10 cellular contexts compared by ENCODE assay signal in the genomic region with DNA sequence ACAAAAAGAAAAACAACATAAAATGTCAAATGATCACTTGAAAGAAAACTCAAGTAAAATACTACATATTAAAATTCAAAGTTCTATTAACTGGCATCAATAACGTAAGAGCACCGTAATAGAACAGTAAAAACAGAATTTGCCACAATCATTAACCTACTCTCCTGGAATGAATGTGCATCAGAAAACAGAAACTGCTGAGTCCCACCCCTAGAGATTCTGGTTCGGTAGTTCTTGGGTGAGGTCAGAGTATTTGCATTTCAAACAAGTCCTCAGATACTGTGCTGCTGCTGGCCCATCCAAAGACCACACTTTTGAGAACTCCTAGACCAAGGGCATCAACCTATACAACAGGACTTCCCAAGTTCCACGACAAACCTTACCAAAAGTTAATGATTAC. TPM values are rescaled to one million over a fixed set of nuclear protein-coding genes. Genes with fewer than 3 reads are reported as not detected.
DNase-seq lines count a peak whose midpoint lies in the region; ATAC-seq and TF ChIP-seq lines count a peak whose summit lies in the region.
"Had no signal": no experiment of that assay in that cellular context is flagged by ENCODE, and none has a peak within 500 bp of the region (broad histone marks: within the 10 kb centered on the region; RNA-seq: fewer than 3 reads in every experiment).

No MANE protein-coding gene starts in this region.

- POLR2A ChIA-PET in WTC11 (lab: Charles Lee), result no interaction called here

- peak; percentile 49 for DNase-seq in activated CD4-positive, alpha-beta T cell treated with anti-CD3 and anti-CD28 coated beads, Interleukin-2, amount 10 ng/mL, durations not matched to agents 24 days and 14 days
- DNase-seq in activated CD4-positive, alpha-beta T cell treated with anti-CD3 and anti-CD28 coated beads, Interleukin-2, amount 50 U/mL, for 4 hours, result no peak
- DNase-seq in memory B cell (ENCODE audit: low spot score in 2 of 2) (no peak), testis (no peak), GDM1 (lab: John Stamatoyannopoulos, UW) (no peak), WTC11 (ENCODE audit: low spot score) (no peak)
- DNase-seq: activated CD4-positive, CD25-positive, alpha-beta regulatory T cell treated with anti-CD3 and anti-CD28 coated beads, Interleukin-2, amount 50 U/mL, for 72 hours; NCI-H2029 had no signal

- H3K9me3 ChIP-seq in testis, result no peaks in the 10 kb centered on the region

- no peaks in the 10 kb centered on the region for H3K4me1 ChIP-seq in testis

- no peak overlapping the region for H3K4me3 ChIP-seq in testis

- H3K36me3 Mint-ChIP-seq in activated CD4-positive, alpha-beta T cell treated with anti-CD3 and anti-CD28 coated beads, Interleukin-2, amount 10 ng/mL, durations not matched to agents 24 days and 14 days (ENCODE audit: low read depth), result peaks cover 66% of the 10 kb centered on the region
- peaks cover 22% of the 10 kb centered on the region for H3K36me3 Mint-ChIP-seq in memory B cell
- peaks cover 66% of the 10 kb centered on the region for H3K36me3 Mint-ChIP-seq in WTC11

- H3K4me3 Mint-ChIP-seq in activated CD4-positive, alpha-beta T cell treated with anti-CD3 and anti-CD28 coated beads, Interleukin-2, amount 10 ng/mL, durations not matched to agents 24 days and 14 days, result no peak overlapping the region
- H3K4me3 Mint-ChIP-seq in memory B cell (no peak overlapping the region), WTC11 (no peak overlapping the region)

- CTCF ChIA-PET in WTC11 (lab: Charles Lee), result no interaction called here

- intact Hi-C loops in activated CD4-positive, alpha-beta T cell treated with anti-CD3 and anti-CD28 coated beads, Interleukin-2, amount 10 ng/mL, durations not matched to agents 24 days and 14 days (cut with micrococcal nuclease), result no loop called here
- intact Hi-C loops in testis (cut with DNase I; ENCODE audit: low total_unique reads), result no loop called here

- ATAC-seq in GM21423 (IDR thresholded peaks at IDR 0.05; ENCODE audit: unreplicated experiment) (peak; percentile 90), HG03108 (IDR thresholded peaks at IDR 0.05; ENCODE audit: unreplicated experiment) (peak; percentile 86), memory B cell (ENCODE audit: low read depth) (peak; percentile 48), WTC11 (no peak)

- H3K27ac Mint-ChIP-seq in activated CD4-positive, alpha-beta T cell treated with anti-CD3 and anti-CD28 coated beads, Interleukin-2, amount 10 ng/mL, durations not matched to agents 24 days and 14 days, result no peak overlapping the region
- H3K27ac Mint-ChIP-seq in memory B cell (no peak overlapping the region), WTC11 (no peak overlapping the region)

- WGBS in testis, 2 donors, result 83 to 88% methylated on average over 4 of the region's 4 CpGs

- H3K27me3 ChIP-seq in testis, result no peaks in the 10 kb centered on the region

- peaks cover 12% of the 10 kb centered on the region for H3K4me1 Mint-ChIP-seq in activated CD4-positive, alpha-beta T cell treated with anti-CD3 and anti-CD28 coated beads, Interleukin-2, amount 10 ng/mL, durations not matched to agents 24 days and 14 days
- H3K4me1 Mint-ChIP-seq in memory B cell (no peaks in the 10 kb centered on the region), WTC11 (peaks cover 12% of the 10 kb centered on the region; the same call in 1 of the 2 replicates)

- H3K27ac ChIP-seq in testis, result no peak overlapping the region

- no peak for TF ChIP-seq CTCF in testis (IDR thresholded peaks at IDR 0.05)
- no peak for TF ChIP-seq CTCF in WTC11 (IDR thresholded peaks at IDR 0.05)

- no peaks in the 10 kb centered on the region for H3K9me3 Mint-ChIP-seq in activated CD4-positive, alpha-beta T cell treated with anti-CD3 and anti-CD28 coated beads, Interleukin-2, amount 10 ng/mL, durations not matched to agents 24 days and 14 days
- no peaks in the 10 kb centered on the region for H3K9me3 Mint-ChIP-seq in memory B cell
- no peaks in the 10 kb centered on the region for H3K9me3 Mint-ChIP-seq in WTC11

- H3K27me3 Mint-ChIP-seq in activated CD4-positive, alpha-beta T cell treated with anti-CD3 and anti-CD28 coated beads, Interleukin-2, amount 10 ng/mL, durations not matched to agents 24 days and 14 days, result no peaks in the 10 kb centered on the region
- H3K27me3 Mint-ChIP-seq in memory B cell (no peaks in the 10 kb centered on the region), WTC11 (ENCODE audit: low read depth) (no peaks in the 10 kb centered on the region)

- no peak for TF ChIP-seq POLR2A in testis (IDR thresholded peaks at IDR 0.05)

- H3K36me3 ChIP-seq in testis (ENCODE audit: low read depth, missing control alignments), result no peaks in the 10 kb centered on the region

TF ChIP-seq in WTC11, 78 proteins besides CTCF, POLR2A, EP300 and RAD21 (continues in another document):
- TF ChIP-seq GABPB1 (CRISPR knock-in tag; IDR thresholded peaks at IDR 0.05), result no peak
- TF ChIP-seq EMX1 (CRISPR knock-in tag; IDR thresholded peaks at IDR 0.05), result no peak
- no peak for TF ChIP-seq ZNF671 (CRISPR knock-in tag; IDR thresholded peaks at IDR 0.05)
- TF ChIP-seq, protein P1, sequence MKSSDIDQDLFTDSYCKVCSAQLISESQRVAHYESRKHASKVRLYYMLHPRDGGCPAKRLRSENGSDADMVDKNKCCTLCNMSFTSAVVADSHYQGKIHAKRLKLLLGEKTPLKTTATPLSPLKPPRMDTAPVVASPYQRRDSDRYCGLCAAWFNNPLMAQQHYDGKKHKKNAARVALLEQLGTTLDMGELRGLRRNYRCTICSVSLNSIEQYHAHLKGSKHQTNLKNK (CRISPR knock-in tag; IDR thresholded peaks at IDR 0.05), result no peak
- no peak for TF ChIP-seq ZNF396 (CRISPR knock-in tag; IDR thresholded peaks at IDR 0.05; ENCODE audit: borderline replicate concordance)
- TF ChIP-seq, protein P2, sequence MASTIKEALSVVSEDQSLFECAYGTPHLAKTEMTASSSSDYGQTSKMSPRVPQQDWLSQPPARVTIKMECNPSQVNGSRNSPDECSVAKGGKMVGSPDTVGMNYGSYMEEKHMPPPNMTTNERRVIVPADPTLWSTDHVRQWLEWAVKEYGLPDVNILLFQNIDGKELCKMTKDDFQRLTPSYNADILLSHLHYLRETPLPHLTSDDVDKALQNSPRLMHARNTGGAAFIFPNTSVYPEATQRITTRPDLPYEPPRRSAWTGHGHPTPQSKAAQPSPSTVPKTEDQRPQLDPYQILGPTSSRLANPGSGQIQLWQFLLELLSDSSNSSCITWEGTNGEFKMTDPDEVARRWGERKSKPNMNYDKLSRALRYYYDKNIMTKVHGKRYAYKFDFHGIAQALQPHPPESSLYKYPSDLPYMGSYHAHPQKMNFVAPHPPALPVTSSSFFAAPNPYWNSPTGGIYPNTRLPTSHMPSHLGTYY (CRISPR knock-in tag; IDR thresholded peaks at IDR 0.05), result no peak
- TF ChIP-seq, protein P3, sequence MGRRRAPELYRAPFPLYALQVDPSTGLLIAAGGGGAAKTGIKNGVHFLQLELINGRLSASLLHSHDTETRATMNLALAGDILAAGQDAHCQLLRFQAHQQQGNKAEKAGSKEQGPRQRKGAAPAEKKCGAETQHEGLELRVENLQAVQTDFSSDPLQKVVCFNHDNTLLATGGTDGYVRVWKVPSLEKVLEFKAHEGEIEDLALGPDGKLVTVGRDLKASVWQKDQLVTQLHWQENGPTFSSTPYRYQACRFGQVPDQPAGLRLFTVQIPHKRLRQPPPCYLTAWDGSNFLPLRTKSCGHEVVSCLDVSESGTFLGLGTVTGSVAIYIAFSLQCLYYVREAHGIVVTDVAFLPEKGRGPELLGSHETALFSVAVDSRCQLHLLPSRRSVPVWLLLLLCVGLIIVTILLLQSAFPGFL (CRISPR knock-in tag; IDR thresholded peaks at IDR 0.05; ENCODE audit: borderline replicate concordance), result no peak
- TF ChIP-seq, protein P4, sequence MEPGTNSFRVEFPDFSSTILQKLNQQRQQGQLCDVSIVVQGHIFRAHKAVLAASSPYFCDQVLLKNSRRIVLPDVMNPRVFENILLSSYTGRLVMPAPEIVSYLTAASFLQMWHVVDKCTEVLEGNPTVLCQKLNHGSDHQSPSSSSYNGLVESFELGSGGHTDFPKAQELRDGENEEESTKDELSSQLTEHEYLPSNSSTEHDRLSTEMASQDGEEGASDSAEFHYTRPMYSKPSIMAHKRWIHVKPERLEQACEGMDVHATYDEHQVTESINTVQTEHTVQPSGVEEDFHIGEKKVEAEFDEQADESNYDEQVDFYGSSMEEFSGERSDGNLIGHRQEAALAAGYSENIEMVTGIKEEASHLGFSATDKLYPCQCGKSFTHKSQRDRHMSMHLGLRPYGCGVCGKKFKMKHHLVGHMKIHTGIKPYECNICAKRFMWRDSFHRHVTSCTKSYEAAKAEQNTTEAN (CRISPR knock-in tag; IDR thresholded peaks at IDR 0.05), result no peak
- TF ChIP-seq MYBL2 (CRISPR knock-in tag; IDR thresholded peaks at IDR 0.05), result no peak
- TF ChIP-seq, protein P5, sequence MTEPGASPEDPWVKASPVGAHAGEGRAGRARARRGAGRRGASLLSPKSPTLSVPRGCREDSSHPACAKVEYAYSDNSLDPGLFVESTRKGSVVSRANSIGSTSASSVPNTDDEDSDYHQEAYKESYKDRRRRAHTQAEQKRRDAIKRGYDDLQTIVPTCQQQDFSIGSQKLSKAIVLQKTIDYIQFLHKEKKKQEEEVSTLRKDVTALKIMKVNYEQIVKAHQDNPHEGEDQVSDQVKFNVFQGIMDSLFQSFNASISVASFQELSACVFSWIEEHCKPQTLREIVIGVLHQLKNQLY (CRISPR knock-in tag; IDR thresholded peaks at IDR 0.05), result no peak
- TF ChIP-seq ESRRA (CRISPR knock-in tag; IDR thresholded peaks at IDR 0.05; ENCODE audit: borderline replicate concordance), result no peak
- TF ChIP-seq MXD4 (CRISPR knock-in tag; IDR thresholded peaks at IDR 0.05; ENCODE audit: borderline replicate concordance), result no peak
- TF ChIP-seq, protein P6, sequence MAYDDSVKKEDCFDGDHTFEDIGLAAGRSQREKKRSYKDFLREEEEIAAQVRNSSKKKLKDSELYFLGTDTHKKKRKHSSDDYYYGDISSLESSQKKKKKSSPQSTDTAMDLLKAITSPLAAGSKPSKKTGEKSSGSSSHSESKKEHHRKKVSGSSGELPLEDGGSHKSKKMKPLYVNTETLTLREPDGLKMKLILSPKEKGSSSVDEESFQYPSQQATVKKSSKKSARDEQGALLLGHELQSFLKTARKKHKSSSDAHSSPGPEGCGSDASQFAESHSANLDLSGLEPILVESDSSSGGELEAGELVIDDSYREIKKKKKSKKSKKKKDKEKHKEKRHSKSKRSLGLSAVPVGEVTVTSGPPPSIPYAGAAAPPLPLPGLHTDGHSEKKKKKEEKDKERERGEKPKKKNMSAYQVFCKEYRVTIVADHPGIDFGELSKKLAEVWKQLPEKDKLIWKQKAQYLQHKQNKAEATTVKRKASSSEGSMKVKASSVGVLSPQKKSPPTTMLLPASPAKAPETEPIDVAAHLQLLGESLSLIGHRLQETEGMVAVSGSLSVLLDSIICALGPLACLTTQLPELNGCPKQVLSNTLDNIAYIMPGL (CRISPR knock-in tag; IDR thresholded peaks at IDR 0.05), result no peak
- TF ChIP-seq NFATC4 (CRISPR knock-in tag; IDR thresholded peaks at IDR 0.05), result no peak
- no peak for TF ChIP-seq TEAD1 (CRISPR knock-in tag; IDR thresholded peaks at IDR 0.05)

RNA-seq across cellular contexts. Expression of a gene that starts 23.5 kb away (rescaled TPM):
- 148 TPM in 2 replicates for total RNA-seq in activated CD4-positive, alpha-beta T cell treated with anti-CD3 and anti-CD28 coated beads, Interleukin-2, amount 10 ng/mL, durations not matched to agents 24 days and 14 days
- total RNA-seq in testis, result 10 to 100 TPM; 39.9 to 49.4 TPM
- polyA plus RNA-seq in testis (ENCODE audit: insufficient read depth, low read depth, low replicate concordance), result 41.9 TPM
- total RNA-seq in WTC11 (2021), result 70.7 to 76.2 TPM (median 71.7 TPM) in 3 replicates
